ENCODE assay signal across 8 cellular contexts in genomic region chr5:43191740-43192557, GRCh38. TPM values are rescaled to one million over a fixed set of nuclear protein-coding genes. Genes with fewer than 3 reads are reported as not detected.
A peak's percentile ranks its signal among the peaks of the same experiment; 100 is the strongest.
DNase-seq lines count a peak whose midpoint lies in the region; ATAC-seq and TF ChIP-seq lines count a peak whose summit lies in the region.

Gene NIM1K, plus strand, starts transcription at chr5:43192225. Its CDS starts 53,551 bp downstream, at chr5:43245776.

- ATAC-seq in GM21619 (IDR thresholded peaks at IDR 0.05; ENCODE audit: unreplicated experiment) = peak; percentile 80
- ATAC-seq in left lung = peak; percentile 82

- no peak for TF ChIP-seq CTCF in colonic mucosa (IDR thresholded peaks at IDR 0.05)
- TF ChIP-seq CTCF in left lung (IDR thresholded peaks at IDR 0.05) = no peak

- peak within 1 kb of the TSS; percentile 75 for H3K4me3 ChIP-seq in Karpas-422 (ENCODE audit: low read length)
- peak within 1 kb of the TSS; percentile 49 for H3K4me3 ChIP-seq in colonic mucosa
- peak within 1 kb of the TSS; percentile 38 to 54 for H3K4me3 ChIP-seq in left lung

- H3K27ac ChIP-seq in Karpas-422 (ENCODE audit: low read length) (peak within 1 kb of the TSS; percentile 85), colonic mucosa (no peak within 1 kb of the TSS), left lung (no peak within 1 kb of the TSS)

- peaks cover 39% of the 10 kb centered on the region for H3K79me2 ChIP-seq in Karpas-422 (ENCODE audit: low read length)

- DNase-seq in ELF-1 (ENCODE audit: low read depth, low spot score) (peak; percentile 58), Karpas-422 (peak; percentile 93), colonic mucosa (peak; percentile 49), left lung (peak; percentile 42 to 89), Kasumi-1 (lab: John Stamatoyannopoulos, UW) (no peak)
- peak; percentile 16 to 22 for DNase-seq in activated CD4-positive, alpha-beta T cell treated with anti-CD3 and anti-CD28 coated beads for 24 hours (ENCODE audit: low read depth in 2 of 2)
- DNase-seq in stimulated activated CD4-positive, alpha-beta T cell treated with anti-CD3 and anti-CD28 coated beads, Interleukin-1b, Interleukin-23, amount 100 ng/mL, for 48 hours = peak; percentile 51

- H3K27me3 ChIP-seq in Karpas-422 (ENCODE audit: low read length) (no peaks in the 10 kb centered on the region), colonic mucosa (peaks cover 12% of the 10 kb centered on the region), left lung (peaks cover 0 to 36% of the 10 kb centered on the region in 2 donors)

- H3K9ac ChIP-seq in Karpas-422 (ENCODE audit: low read length) (peak within 1 kb of the TSS; percentile 77), colonic mucosa (ENCODE audit: low read depth in 2 of 2, low read length in 2 of 2) (peak within 1 kb of the TSS; percentile 58 to 60)

- peaks cover 56% of the 10 kb centered on the region for H3K4me1 ChIP-seq in Karpas-422 (ENCODE audit: low read length)
- peaks cover 6% of the 10 kb centered on the region for H3K4me1 ChIP-seq in colonic mucosa
- H3K4me1 ChIP-seq in left lung = peaks cover 15 to 31% of the 10 kb centered on the region in 2 donors

- H3K36me3 ChIP-seq in Karpas-422 (ENCODE audit: insufficient read depth, low read length) = peaks cover 3% of the 10 kb centered on the region
- H3K36me3 ChIP-seq in colonic mucosa = no peaks in the 10 kb centered on the region
- no peaks in the 10 kb centered on the region for H3K36me3 ChIP-seq in left lung

- H3K9me2 ChIP-seq in Karpas-422 (replicated peaks; ENCODE audit: insufficient read depth, low read length) = no peaks in the 10 kb centered on the region

- no peaks in the 10 kb centered on the region for H3K9me3 ChIP-seq in Karpas-422 (ENCODE audit: low read length)
- no peaks in the 10 kb centered on the region for H3K9me3 ChIP-seq in colonic mucosa
- no peaks in the 10 kb centered on the region for H3K9me3 ChIP-seq in left lung

- H2AFZ ChIP-seq in Karpas-422 (ENCODE audit: low read length) = no peak within 1 kb of the TSS

- H3K4me2 ChIP-seq in Karpas-422 (ENCODE audit: low read depth, low read length, poor library complexity, severe bottlenecking) = peak within 1 kb of the TSS; percentile 75

- H4K20me1 ChIP-seq in Karpas-422 (ENCODE audit: insufficient read depth, low read depth, low read length) = no peaks in the 10 kb centered on the region

- intact Hi-C loops in colonic mucosa (cut with DNase I) (no loop called here), left lung (cut with DNase I) (no loop called here)

RNA-seq across cellular contexts. Expression of gene NIM1K, which starts in this region (rescaled TPM):
- 9.3 and 10.2 TPM in 2 replicates for total RNA-seq in Karpas-422 (2014; rRNA removed; shearing (Covaris generic); ENCODE audit: low replicate concordance)
- total RNA-seq in colonic mucosa = under 1 TPM in 1 of 2 donors, not detected in 1; 0.42 TPM
- 1 to 10 TPM; 1.2 to 3.0 TPM for total RNA-seq in left lung

Comparison
In these comparisons a context has a peak if more than half of its experiments do, and no peak if none do; other contexts are left out.
1. Peak in DNase-seq, H3K4me3 ChIP-seq and H3K9ac ChIP-seq in colonic mucosa; RNA of the gene not detected or under 1 TPM.
2. DNase-seq: peak in ELF-1 (single experiment), Karpas-422 (single experiment), activated CD4-positive, alpha-beta T cell treated with anti-CD3 and anti-CD28 coated beads for 24 hours (2 of 2), left lung (2 of 2) and stimulated activated CD4-positive, alpha-beta T cell treated with anti-CD3 and anti-CD28 coated beads, Interleukin-1b, Interleukin-23, amount 100 ng/mL, for 48 hours (single experiment); none in Kasumi-1 (0 of 2).
3. Peak in every context shown above with its lines, with median percentiles within 50 percentile points of each other: H3K4me3 ChIP-seq.